ENCODE assay signal across 24 cellular contexts in genomic region chr9:36031774-36032565, GRCh38. TPM values are rescaled to one million over a fixed set of nuclear protein-coding genes. Genes with fewer than 3 reads are reported as not detected.
DNase-seq lines count a peak whose midpoint lies in the region; ATAC-seq, FAIRE-seq and TF ChIP-seq lines count a peak whose summit lies in the region.
"Had no signal": no experiment of that assay in that cellular context is flagged by ENCODE, and none has a peak within 500 bp of the region (broad histone marks: within the 10 kb centered on the region; RNA-seq: fewer than 3 reads in every experiment).

No MANE protein-coding gene starts in this region.

- no peak overlapping the region for H3K4me3 ChIP-seq in fibroblast of lung (replicated peaks in 1 of 4; ENCODE audit: control extremely low read depth in 1 of 4, insufficient read depth in 1 of 4, low read depth in 3 of 4, low read length in 4 of 4)
- no peak overlapping the region for H3K4me3 ChIP-seq in endodermal cell (ENCODE audit: low read length)
- H3K4me3 ChIP-seq: SJSA1 had no signal

- H3K4me1 Mint-ChIP-seq in HFFc6 (ENCODE audit: low read depth): peaks cover 85% of the 10 kb centered on the region
- H3K4me1 Mint-ChIP-seq in endodermal cell: peaks cover 4% of the 10 kb centered on the region

- 89 to 91% methylated on average over 4 to 5 of the region's 6 CpGs for whole genome bisulfite sequencing in endodermal cell (ENCODE audit: insufficient coverage in 1 of 2, insufficient read length in 1 of 2), 2 experiments

- H3K9ac ChIP-seq in fibroblast of lung (ENCODE audit: insufficient read depth, low read length) (no peak overlapping the region), endodermal cell (ENCODE audit: extremely low read depth, low read length, poor library complexity, severe bottlenecking) (no peak overlapping the region)
- H3K9ac ChIP-seq: KMS-11 had no signal

- no peak for TF ChIP-seq CTCF in HFFc6 (IDR thresholded peaks at IDR 0.05)
- no peak for TF ChIP-seq CTCF in fibroblast of lung (conservative IDR thresholded peaks at IDR 0.05 in 1 of 2, IDR thresholded peaks at IDR 0.05 in 1 of 2; ENCODE audit: low read depth in 1 of 2, low read length in 2 of 2)
- TF ChIP-seq CTCF in foreskin keratinocyte (conservative IDR thresholded peaks at IDR 0.05): no peak
- no peak for TF ChIP-seq CTCF in endodermal cell (conservative IDR thresholded peaks at IDR 0.05)

- peak; percentile 32 for FAIRE-seq in urothelium cell line (lab: Jason Lieb, UNC)
- FAIRE-seq: GM19239, HTR-8/SVneo, RCC 7860 had no signal

- H3K9me3 ChIP-seq in fibroblast of lung (ENCODE audit: control insufficient read depth, insufficient read depth, low read depth, low read length) (no peaks in the 10 kb centered on the region), endodermal cell (ENCODE audit: control insufficient read depth, low read length) (no peaks in the 10 kb centered on the region)
- H3K9me3 ChIP-seq: SJSA1 had no signal

- H3K4me1 ChIP-seq in fibroblast of lung (ENCODE audit: control insufficient read depth, extremely low read depth, insufficient read depth, low read length): peaks cover 24% of the 10 kb centered on the region
- peaks cover 21% of the 10 kb centered on the region for H3K4me1 ChIP-seq in foreskin keratinocyte
- no peaks in the 10 kb centered on the region for H3K4me1 ChIP-seq in endodermal cell (ENCODE audit: control insufficient read depth, insufficient read depth, low read length)

- H3K27me3 ChIP-seq in fibroblast of lung (ENCODE audit: control insufficient read depth, insufficient read depth, low read length) (no peaks in the 10 kb centered on the region), foreskin keratinocyte (no peaks in the 10 kb centered on the region), endodermal cell (ENCODE audit: control insufficient read depth, insufficient read depth, low read length, poor library complexity, severe bottlenecking) (peaks cover 18% of the 10 kb centered on the region)
- H3K27me3 ChIP-seq: SJSA1 had no signal

- no peaks in the 10 kb centered on the region; the same call in 1 of the 2 replicates for H3K36me3 Mint-ChIP-seq in HFFc6 (ENCODE audit: low read depth)
- no peaks in the 10 kb centered on the region for H3K36me3 Mint-ChIP-seq in endodermal cell (ENCODE audit: low read depth)
- H3K36me3 Mint-ChIP-seq: CD8-positive, alpha-beta T cell had no signal

- H3K9me3 Mint-ChIP-seq in HFFc6 (no peaks in the 10 kb centered on the region), endodermal cell (no peaks in the 10 kb centered on the region)
- H3K9me3 Mint-ChIP-seq: CD8-positive, alpha-beta T cell had no signal

- H4K20me1 ChIP-seq in fibroblast of lung (ENCODE audit: control insufficient read depth, extremely low read depth, insufficient read depth, low read length): no peaks in the 10 kb centered on the region

- peak overlapping the region; percentile 72 for H3K27ac Mint-ChIP-seq in HFFc6
- no peak overlapping the region for H3K27ac Mint-ChIP-seq in endodermal cell
- H3K27ac Mint-ChIP-seq: CD8-positive, alpha-beta T cell had no signal

- H3K4me2 ChIP-seq in fibroblast of lung (ENCODE audit: extremely low read depth, insufficient read depth, low read length): peak overlapping the region; percentile 4
- H3K4me2 ChIP-seq: KMS-11 had no signal

- H2AFZ ChIP-seq in fibroblast of lung (ENCODE audit: low read length): no peak overlapping the region

- no peaks in the 10 kb centered on the region; the same call in 1 of the 2 replicates for H3K27me3 Mint-ChIP-seq in HFFc6 (ENCODE audit: insufficient read depth)
- H3K27me3 Mint-ChIP-seq in endodermal cell (ENCODE audit: insufficient read depth): peaks cover 10% of the 10 kb centered on the region

- no peak for ATAC-seq in foreskin keratinocyte
- ATAC-seq in activated CD4-positive, CD25-positive, alpha-beta regulatory T cell treated with anti-CD3 and anti-CD28 coated beads, Interleukin-2, amount 50 U/mL, for 24 hours: no peak
- ATAC-seq: CD8-positive, alpha-beta T cell; Right ventricle myocardium inferior had no signal

- H3K4me3 Mint-ChIP-seq in HFFc6: peak overlapping the region; percentile 12; the same call in 1 of the 2 replicates
- no peak overlapping the region for H3K4me3 Mint-ChIP-seq in endodermal cell
- H3K4me3 Mint-ChIP-seq: CD8-positive, alpha-beta T cell had no signal

- DNase-seq in EH (ENCODE audit: low read depth): peak; percentile 60
- no peak for DNase-seq in HFFc6
- DNase-seq in fibroblast of lung (ENCODE audit: low read depth in 2 of 2): no peak
- no peak for DNase-seq in urothelium cell line (ENCODE audit: low spot score)
- no peak for DNase-seq in foreskin keratinocyte
- DNase-seq in endodermal cell: no peak
- DNase-seq: C1 segment of cervical spinal cord; CD8-positive, alpha-beta T cell; DMS153; H7; MV-4-11; NCI-H1694 treated with DMSO at 0.1 percent for 48 hours; NCI-H2081 treated with DMSO at 0.1 percent for 48 hours; NCI-H2171 treated with DMSO at 0.1 percent for 48 hours; NCI-H446; NCI-H526; OCI-M1 had no signal

- H3K36me3 ChIP-seq in fibroblast of lung (ENCODE audit: control insufficient read depth, insufficient read depth, low read length) (no peaks in the 10 kb centered on the region), endodermal cell (ENCODE audit: control insufficient read depth, insufficient read depth, low read length) (no peaks in the 10 kb centered on the region)

- H3K27ac ChIP-seq in fibroblast of lung (ENCODE audit: insufficient read depth, low read length): no peak overlapping the region
- H3K27ac ChIP-seq in foreskin keratinocyte: no peak overlapping the region
- no peak overlapping the region for H3K27ac ChIP-seq in endodermal cell (ENCODE audit: low read depth, low read length)
- H3K27ac ChIP-seq: KMS-11, SJSA1 had no signal

- peaks cover 2% of the 10 kb centered on the region for H3K79me2 ChIP-seq in fibroblast of lung (ENCODE audit: control insufficient read depth, insufficient read depth, low read length)

RNA-seq across cellular contexts. Expression of gene RECK, which starts 4.7 kb away (rescaled TPM):
- total RNA-seq in HFFc6 (2021; fragmentation: NEBNext Ultra II Directional; extraction: Animal tissue kit (Norgen Biotek cat#: 25700)): 100 to 1,000 TPM; 149 to 182 (median 173) TPM
- total RNA-seq in fibroblast of lung: 43.1 and 98.4 TPM in 2 replicates
- polyA plus RNA-seq in fibroblast of lung: 108 and 212 TPM in 2 replicates
- polyA plus RNA-seq in fibroblast of lung (2012): 55.3 and 111 TPM in 2 replicates
- 49.6 and 82.2 TPM in 2 replicates for polyA minus RNA-seq in fibroblast of lung (ENCODE audit: low replicate concordance)
- 3.6 and 4.1 TPM in 2 replicates for total RNA-seq in foreskin keratinocyte
- polyA plus RNA-seq in foreskin keratinocyte: 2.4 and 3.2 TPM in 2 replicates
- 10 to 100 TPM; 11.5 to 16.1 TPM for total RNA-seq in endodermal cell
- 11.4 TPM for polyA plus RNA-seq in endodermal cell (2013, experiment 1 of 2)
- polyA plus RNA-seq in endodermal cell (2013, experiment 2 of 2): 12.3 TPM
